ENCODE assay signal across 24 cellular contexts in the genomic region with DNA sequence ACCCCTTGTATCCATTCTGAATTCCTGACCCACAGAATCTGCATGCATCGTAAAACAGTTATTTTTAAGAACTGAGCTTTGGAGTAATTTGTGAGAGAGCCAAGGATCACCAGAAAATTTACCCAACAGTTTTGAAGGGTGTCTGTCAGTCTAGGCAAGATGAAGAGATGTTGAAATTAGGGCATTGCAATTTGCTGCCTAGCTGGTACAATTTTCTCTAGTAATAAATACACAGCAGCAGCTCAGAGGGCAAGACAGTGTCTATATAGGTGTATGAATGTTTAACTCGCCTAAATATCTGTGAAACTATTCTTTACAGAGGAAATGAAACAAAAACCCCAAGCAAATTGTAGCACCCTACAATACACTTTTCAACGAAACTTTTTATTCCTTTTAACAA.
DNase-seq lines count a peak whose midpoint lies in the region; ATAC-seq, FAIRE-seq and TF ChIP-seq lines count a peak whose summit lies in the region.
"Had no signal": no experiment of that assay in that cellular context is flagged by ENCODE, and none has a peak within 500 bp of the region (broad histone marks: within the 10 kb centered on the region; RNA-seq: fewer than 3 reads in every experiment).

No MANE protein-coding gene starts in this region.

- H3K4me1 Mint-ChIP-seq in astrocyte (ENCODE audit: low read depth, unreplicated experiment) = peaks cover 4% of the 10 kb centered on the region

- peaks cover 8% of the 10 kb centered on the region for H3K27me3 Mint-ChIP-seq in astrocyte (ENCODE audit: low read depth, unreplicated experiment)
- H3K27me3 Mint-ChIP-seq: CD4-positive, alpha-beta T cell had no signal

- H3K27ac Mint-ChIP-seq in astrocyte (ENCODE audit: unreplicated experiment) = no peak overlapping the region
- no peak overlapping the region for H3K27ac Mint-ChIP-seq in activated naive CD4-positive, alpha-beta T cell treated with anti-CD3 and anti-CD28 coated beads, Interleukin-2, amount 50 U/mL, for 72 hours
- H3K27ac Mint-ChIP-seq: CD4-positive, alpha-beta T cell had no signal

- H3K4me1 ChIP-seq in A549 = 0 out of 3 replicates have a peak, but pooled peaks cover 4% of the 10 kb centered on the region
- no peaks in the 10 kb centered on the region for H3K4me1 ChIP-seq in astrocyte (ENCODE audit: insufficient read depth, low read length)
- H3K4me1 ChIP-seq: BLaER1 treated with 17β-estradiol and CSF1 and Interleukin-3, amounts not matched to agents 10 nM and 100 nM; SJCRH30 had no signal

- no peak for DNase-seq in A549 (ENCODE audit: low read depth in 1 of 2, low spot score in 1 of 2)
- DNase-seq in astrocyte (ENCODE audit: low read depth) = no peak
- DNase-seq in inferior parietal cortex (ENCODE audit: extremely low spot score) = peak; percentile 38
- peak; percentile 68 for DNase-seq in pons (ENCODE audit: low spot score)
- DNase-seq in activated naive CD4-positive, alpha-beta T cell treated with anti-CD3 and anti-CD28 coated beads, Interleukin-2, amount 50 U/mL, for 72 hours (ENCODE audit: low spot score in 2 of 2) = no peak
- DNase-seq in DMS114 treated with DMSO at 0.1 percent for 48 hours (lab: John Stamatoyannopoulos, UW; ENCODE audit: unreplicated experiment) = no peak
- no peak for DNase-seq in sciatic nerve (ENCODE audit: low spot score)
- DNase-seq: CD4-positive, alpha-beta T cell; DMS53; NCI-H1048; NCI-H1417; NCI-H1694; NCI-H2029 treated with DMSO at 0.1 percent for 48 hours; NCI-H226; NCI-H510A; NCI-H69; PC-3; SJCRH30 had no signal

- no peaks in the 10 kb centered on the region for H3K36me3 ChIP-seq in astrocyte (ENCODE audit: insufficient read depth, low read length)
- H3K36me3 ChIP-seq: BLaER1 treated with 17β-estradiol and CSF1 and Interleukin-3, amounts not matched to agents 10 nM and 100 nM; SJCRH30 had no signal

- no peaks in the 10 kb centered on the region for H3K9me3 Mint-ChIP-seq in astrocyte (ENCODE audit: unreplicated experiment)
- no peaks in the 10 kb centered on the region for H3K9me3 Mint-ChIP-seq in activated naive CD4-positive, alpha-beta T cell treated with anti-CD3 and anti-CD28 coated beads, Interleukin-2, amount 50 U/mL, for 72 hours
- H3K9me3 Mint-ChIP-seq: CD4-positive, alpha-beta T cell had no signal

- H3K4me3 Mint-ChIP-seq in astrocyte (ENCODE audit: unreplicated experiment) = no peak overlapping the region
- H3K4me3 Mint-ChIP-seq: CD4-positive, alpha-beta T cell had no signal

- no peaks in the 10 kb centered on the region for H4K20me1 ChIP-seq in astrocyte (ENCODE audit: insufficient read depth, low read length)
- H4K20me1 ChIP-seq: BLaER1 treated with 17β-estradiol and CSF1 and Interleukin-3, amounts not matched to agents 10 nM and 100 nM had no signal

- ATAC-seq in A549 (no peak), GM18519 (IDR thresholded peaks at IDR 0.05; ENCODE audit: low FRiP score, unreplicated experiment) (no peak), sciatic nerve (no peak)
- ATAC-seq in activated naive CD4-positive, alpha-beta T cell treated with anti-CD3 and anti-CD28 coated beads, Interleukin-2, amount 50 U/mL, for 72 hours = no peak
- ATAC-seq: PC-3, SK-N-SH treated with all-trans-retinoic acid at 6 μM for 48 hours had no signal

- FAIRE-seq in A549 (lab: Jason Lieb, UNC) (no peak), astrocyte (lab: Jason Lieb, UNC) (no peak)
- FAIRE-seq: D721Med, H54 had no signal

- no peak for TF ChIP-seq CTCF in A549 (IDR thresholded peaks at IDR 0.05)
- no peak for TF ChIP-seq CTCF in astrocyte (IDR thresholded peaks at IDR 0.05; ENCODE audit: insufficient read depth, low read depth, low read length)

- no peak for TF ChIP-seq RAD21 in A549 (conservative IDR thresholded peaks at IDR 0.05 in 1 of 2, IDR thresholded peaks at IDR 0.05 in 1 of 2)

- no peak for TF ChIP-seq POLR2A in A549 (IDR thresholded peaks at IDR 0.05; ENCODE audit: low read length)

- H3K27ac ChIP-seq in A549 = no peak overlapping the region
- no peak overlapping the region for H3K27ac ChIP-seq in astrocyte (ENCODE audit: low read depth, low read length)
- H3K27ac ChIP-seq: BLaER1 treated with 17β-estradiol and CSF1 and Interleukin-3, amounts not matched to agents 10 nM and 100 nM; HL-60; SJCRH30 had no signal

- CTCF ChIA-PET in A549 (lab: Yijun Ruan, JAX) = no interaction called here

- no peaks in the 10 kb centered on the region for H3K27me3 ChIP-seq in astrocyte (ENCODE audit: insufficient read depth, low read length)
- H3K27me3 ChIP-seq: BLaER1 treated with 17β-estradiol and CSF1 and Interleukin-3, amounts not matched to agents 10 nM and 100 nM; SJCRH30 had no signal

- no peak overlapping the region for H2AFZ ChIP-seq in astrocyte (ENCODE audit: low read depth, low read length)

- H3K4me2 ChIP-seq in A549 = peak overlapping the region; percentile 61; the same call in 2 of the 3 replicates
- peak overlapping the region; percentile 73 for H3K4me2 ChIP-seq in astrocyte (ENCODE audit: low read length)
- H3K4me2 ChIP-seq: BLaER1 treated with 17β-estradiol and CSF1 and Interleukin-3, amounts not matched to agents 10 nM and 100 nM had no signal

- H3K9ac ChIP-seq in astrocyte (ENCODE audit: low read length) = no peak overlapping the region
- H3K9ac ChIP-seq: BLaER1 treated with 17β-estradiol and CSF1 and Interleukin-3, amounts not matched to agents 10 nM and 100 nM had no signal

- H3K79me2 ChIP-seq in astrocyte (ENCODE audit: insufficient read depth, low read length) = no peaks in the 10 kb centered on the region

- no peak overlapping the region for H3K4me3 ChIP-seq in A549
- no peak overlapping the region for H3K4me3 ChIP-seq in astrocyte (ENCODE audit: insufficient read depth, low read depth, low read length)
- H3K4me3 ChIP-seq: BLaER1 treated with 17β-estradiol and CSF1 and Interleukin-3, amounts not matched to agents 10 nM and 100 nM; SJCRH30 had no signal

- WGBS in A549 (ENCODE audit: missing lambda C conversion rate) = 29% methylated on average over 3 of the region's 3 CpGs

- H3K9me3 ChIP-seq in A549 = no peaks in the 10 kb centered on the region
- H3K9me3 ChIP-seq in astrocyte (ENCODE audit: insufficient read depth, low read depth, low read length) = no peaks in the 10 kb centered on the region
- H3K9me3 ChIP-seq: BLaER1 treated with 17β-estradiol and CSF1 and Interleukin-3, amounts not matched to agents 10 nM and 100 nM; SJCRH30 had no signal

- intact Hi-C loops in sciatic nerve (cut with DNase I) = loop anchor here (5.0 kb wide), 1 partner anchor 344 kb away; no protein-coding TSS in a partner anchor

- POLR2A ChIA-PET in A549 (lab: Yijun Ruan, JAX) = no interaction called here

- H3K36me3 Mint-ChIP-seq in astrocyte (ENCODE audit: low read depth, unreplicated experiment) = no peaks in the 10 kb centered on the region
- no peaks in the 10 kb centered on the region for H3K36me3 Mint-ChIP-seq in activated naive CD4-positive, alpha-beta T cell treated with anti-CD3 and anti-CD28 coated beads, Interleukin-2, amount 50 U/mL, for 72 hours

- TF ChIP-seq EP300 in A549 (IDR thresholded peaks at IDR 0.05) = no peak

TF ChIP-seq in A549, 52 proteins besides CTCF, POLR2A, EP300 and RAD21:
- TF ChIP-seq HOXA7 (CRISPR knock-in tag; IDR thresholded peaks at IDR 0.05) = no peak
- TF ChIP-seq SMC3 (IDR thresholded peaks at IDR 0.05) = no peak

Comparison
In these comparisons a context has a peak if more than half of its experiments do, and no peak if none do; other contexts are left out.
1. DNase-seq: peak in inferior parietal cortex (single experiment) and pons (single experiment); none in A549 (0 of 2), astrocyte (single experiment), activated naive CD4-positive, alpha-beta T cell treated with anti-CD3 and anti-CD28 coated beads, Interleukin-2, amount 50 U/mL, for 72 hours (0 of 2), DMS114 treated with DMSO at 0.1 percent for 48 hours (single experiment) and sciatic nerve (single experiment).